Comparison of ENCODE assay signal across 19 cellular contexts in genomic region chr11:24412722-24413121, GRCh38.
"Had no signal": no experiment of that assay in that cellular context is flagged by ENCODE, and none has a peak within 500 bp of the region (broad histone marks: within the 10 kb centered on the region; RNA-seq: fewer than 3 reads in every experiment).

No MANE protein-coding gene starts in this region.

- H3K4me3 ChIP-seq: coronary artery, dorsolateral prefrontal cortex, esophagus muscularis mucosa, gastroesophageal sphincter, hepatocyte, left lung, lower lobe of right lung, mucosa of descending colon had no signal

- H3K9me3 ChIP-seq: esophagus muscularis mucosa, gastroesophageal sphincter, lower lobe of right lung, mucosa of descending colon had no signal

- H3K36me3 ChIP-seq: esophagus muscularis mucosa, gastroesophageal sphincter, left lung, lower lobe of right lung had no signal

- H3K4me1 ChIP-seq: esophagus muscularis mucosa, foreskin keratinocyte, gastroesophageal sphincter, left lung, lower lobe of right lung had no signal

- ATAC-seq: foreskin keratinocyte, gastroesophageal sphincter, left lung, lower lobe of right lung, mucosa of descending colon had no signal

- DNase-seq: dermis blood vessel endothelial cell; dorsolateral prefrontal cortex; effector CD4-positive, alpha-beta T cell; effector memory CD4-positive, alpha-beta T cell; foreskin keratinocyte; hypothalamus; immature natural killer cell; islet precursor cell; kidney; kidney glomerular epithelial cell; left lung; lower lobe of right lung; mesenchymal stem cell; mucosa of descending colon; naive B cell had no signal

- H3K27ac ChIP-seq: coronary artery, dorsolateral prefrontal cortex, esophagus muscularis mucosa, foreskin keratinocyte, gastroesophageal sphincter, hepatocyte, left lung, lower lobe of right lung had no signal

- H3K27me3 ChIP-seq: dorsolateral prefrontal cortex, esophagus muscularis mucosa, foreskin keratinocyte, gastroesophageal sphincter, hepatocyte, left lung had no signal
